6 cellular contexts compared by ENCODE assay signal in the genomic region with DNA sequence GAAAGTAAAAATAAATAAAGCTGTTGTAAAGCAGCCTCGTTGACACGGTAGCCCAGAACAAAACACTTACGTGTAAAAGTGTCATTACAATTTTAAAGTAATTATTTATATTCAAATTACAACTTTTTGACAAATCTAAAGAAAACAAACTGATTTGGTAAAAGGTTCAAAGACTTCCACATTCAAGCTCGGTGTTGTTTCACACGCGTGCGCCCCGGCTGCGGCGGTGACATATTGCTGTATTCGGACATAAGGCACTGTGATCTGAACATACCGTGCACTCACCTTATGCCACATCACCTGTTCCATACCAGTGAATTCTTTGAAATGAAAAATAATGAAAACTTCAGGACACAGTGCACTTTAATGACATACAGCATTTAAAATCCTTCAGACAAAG.
"Had no signal": no experiment of that assay in that cellular context is flagged by ENCODE, and none has a peak within 500 bp of the region (broad histone marks: within the 10 kb centered on the region; RNA-seq: fewer than 3 reads in every experiment).

No MANE protein-coding gene starts in this region.

- DNase-seq: H9, HCEC 1CT had no signal

- H3K4me3 ChIP-seq: GM23338, K562 had no signal

- H3K4me3 Mint-ChIP-seq: GM23338, H9 had no signal

- H3K27ac Mint-ChIP-seq: GM23338 had no signal

- H3K27ac ChIP-seq: HL-60 had no signal

- ATAC-seq: GM23338, HepG2, K562 had no signal

- H3K9me3 Mint-ChIP-seq: GM23338, H9 had no signal
